ENCODE assay signal across 11 cellular contexts in the genomic region with DNA sequence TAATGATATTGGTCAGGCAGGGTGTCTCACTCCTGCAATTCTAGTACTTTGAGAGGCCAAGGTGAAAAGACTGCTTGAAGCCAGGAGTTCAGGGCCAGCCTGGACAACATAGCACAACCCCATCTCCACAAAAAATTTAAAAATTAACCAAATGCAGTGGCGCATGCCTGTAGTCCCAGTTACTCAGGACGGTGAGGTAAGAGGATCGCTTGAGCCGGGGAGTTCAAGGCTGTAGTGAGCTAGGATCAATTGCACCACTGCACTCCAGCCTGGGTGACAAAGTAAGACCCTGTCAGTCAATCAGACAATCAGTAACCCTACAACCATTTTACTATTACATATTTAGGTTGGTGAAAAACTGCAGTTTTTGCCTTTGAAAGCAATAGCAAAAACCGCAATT.
"Had no signal": no experiment of that assay in that cellular context is flagged by ENCODE, and none has a peak within 500 bp of the region (broad histone marks: within the 10 kb centered on the region; RNA-seq: fewer than 3 reads in every experiment).

No MANE protein-coding gene starts in this region.

- H3K27ac ChIP-seq: KMS-11, Peyer's patch, SJSA1 had no signal

- H3K9me3 ChIP-seq: Peyer's patch, SJSA1, SK-N-SH had no signal

- H3K4me2 ChIP-seq: KMS-11, SK-N-SH had no signal

- H3K4me3 ChIP-seq: Peyer's patch, SJSA1 had no signal

- H3K9ac ChIP-seq: KMS-11, SK-N-SH had no signal

- H3K27me3 ChIP-seq: Peyer's patch, SJSA1 had no signal

- H3K4me1 ChIP-seq: Peyer's patch, SJSA1 had no signal

- DNase-seq: NCI-H1417 treated with DMSO at 0.1 percent for 48 hours, NCI-H1436 treated with DMSO at 0.1 percent for 48 hours, NCI-H187 treated with DMSO at 0.1 percent for 48 hours, NCI-H524 treated with DMSO at 0.1 percent for 48 hours, NCI-H774, Right ventricle myocardium superior, SHP77 treated with DMSO at 0.1 percent for 48 hours had no signal

- H3K9me2 ChIP-seq: SK-N-SH had no signal
